ENCODE assay signal across 17 cellular contexts in the genomic region with DNA sequence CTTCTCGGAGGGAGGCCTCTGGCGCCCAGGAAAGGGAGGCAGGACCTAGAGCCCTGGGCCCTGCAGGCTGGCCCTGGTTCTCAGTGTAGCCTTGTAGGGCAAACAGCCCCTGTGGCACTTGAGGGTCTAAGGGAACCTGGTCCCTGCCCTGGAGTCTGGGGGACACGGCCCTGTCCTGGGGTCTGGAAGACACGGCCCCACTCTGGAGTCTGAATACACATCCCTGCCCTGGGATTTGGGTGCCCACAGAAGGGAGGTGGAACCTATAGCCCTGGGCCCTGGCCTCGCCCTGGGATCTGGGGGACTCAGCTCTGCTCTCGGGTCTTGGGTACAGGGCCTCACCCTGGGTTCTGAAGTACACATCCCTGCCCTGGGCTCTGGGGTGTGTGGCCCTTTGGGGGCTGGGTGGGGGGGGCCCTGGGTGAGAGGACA.
"Had no signal": no experiment of that assay in that cellular context is flagged by ENCODE, and none has a peak within 500 bp of the region (broad histone marks: within the 10 kb centered on the region; RNA-seq: fewer than 3 reads in every experiment).

No MANE protein-coding gene starts in this region.

- H3K27me3 Mint-ChIP-seq: activated CD4-positive, alpha-beta memory T cell treated with anti-CD3 and anti-CD28 coated beads, Interleukin-2, amount 10 ng/mL, durations not matched to agents 7 days and 5 days; activated CD4-positive, alpha-beta T cell treated with anti-CD3 and anti-CD28 coated beads for 36 hours; activated naive CD8-positive, alpha-beta T cell; naive thymus-derived CD8-positive, alpha-beta T cell; T-cell had no signal

- H3K4me1 ChIP-seq: esophagus squamous epithelium, uterus had no signal

- H3K27me3 ChIP-seq: uterus had no signal

- ATAC-seq: activated CD4-positive, alpha-beta T cell treated with anti-CD3 and anti-CD28 coated beads for 36 hours; mucosa of descending colon; naive thymus-derived CD8-positive, alpha-beta T cell; T-cell had no signal

- H3K27ac Mint-ChIP-seq: activated CD4-positive, alpha-beta memory T cell treated with anti-CD3 and anti-CD28 coated beads, Interleukin-2, amount 10 ng/mL, durations not matched to agents 7 days and 5 days; activated CD4-positive, alpha-beta T cell treated with anti-CD3 and anti-CD28 coated beads for 36 hours; activated naive CD8-positive, alpha-beta T cell; T-cell had no signal

- H3K27ac ChIP-seq: dorsolateral prefrontal cortex, esophagus squamous epithelium, SK-N-MC, uterus, VCaP had no signal

- H3K4me3 Mint-ChIP-seq: activated CD4-positive, alpha-beta memory T cell treated with anti-CD3 and anti-CD28 coated beads, Interleukin-2, amount 10 ng/mL, durations not matched to agents 7 days and 5 days; activated CD4-positive, alpha-beta T cell treated with anti-CD3 and anti-CD28 coated beads for 36 hours; activated naive CD8-positive, alpha-beta T cell; naive thymus-derived CD8-positive, alpha-beta T cell; T-cell had no signal

- H3K36me3 ChIP-seq: uterus had no signal

- H3K4me3 ChIP-seq: dorsolateral prefrontal cortex, esophagus squamous epithelium, lung, mucosa of descending colon, SK-N-MC, uterus had no signal

- H3K4me1 Mint-ChIP-seq: activated CD4-positive, alpha-beta memory T cell treated with anti-CD3 and anti-CD28 coated beads, Interleukin-2, amount 10 ng/mL, durations not matched to agents 7 days and 5 days; activated CD4-positive, alpha-beta T cell treated with anti-CD3 and anti-CD28 coated beads for 36 hours; naive thymus-derived CD8-positive, alpha-beta T cell; T-cell had no signal

- DNase-seq: activated CD4-positive, alpha-beta memory T cell treated with anti-CD3 and anti-CD28 coated beads, Interleukin-2, amount 10 ng/mL, durations not matched to agents 7 days and 5 days; activated CD4-positive, alpha-beta T cell treated with anti-CD3 and anti-CD28 coated beads for 36 hours; anterior cingulate cortex; esophagus squamous epithelium; foreskin fibroblast; mucosa of descending colon; occipital lobe; stimulated activated CD4-positive, alpha-beta T cell treated with anti-CD3 and anti-CD28 coated beads, Interleukin-15, amount 100 ng/mL, for 24 hours; stimulated activated CD4-positive, alpha-beta T cell treated with anti-CD3 and anti-CD28 coated beads, Interleukin-4, amount 100 ng/mL, for 24 hours had no signal
